ENCODE assay signal across 17 cellular contexts in genomic region chr5:103499236-103499635, GRCh38.
DNase-seq lines count a peak whose midpoint lies in the region; ATAC-seq and TF ChIP-seq lines count a peak whose summit lies in the region.
"Had no signal": no experiment of that assay in that cellular context is flagged by ENCODE, and none has a peak within 500 bp of the region (broad histone marks: within the 10 kb centered on the region; RNA-seq: fewer than 3 reads in every experiment).

No MANE protein-coding gene starts in this region.

- H3K9me3 ChIP-seq in iPS-18a (ENCODE audit: control insufficient read depth, low read depth, low read length) (no peaks in the 10 kb centered on the region), psoas muscle (peaks cover 4% of the 10 kb centered on the region), Caco-2 (no peaks in the 10 kb centered on the region)
- H3K9me3 ChIP-seq: SJCRH30 had no signal

- H3K9ac ChIP-seq in iPS-18a (ENCODE audit: low read length): no peak overlapping the region
- H3K9ac ChIP-seq: BLaER1 treated with 17β-estradiol and CSF1 and Interleukin-3, amounts not matched to agents 10 nM and 100 nM had no signal

- ATAC-seq in WTC11: peak; percentile 67
- no peak for ATAC-seq in psoas muscle

- H3K36me3 ChIP-seq in iPS-18a (ENCODE audit: control insufficient read depth, low read depth, low read length): no peaks in the 10 kb centered on the region
- H3K36me3 ChIP-seq in psoas muscle (ENCODE audit: insufficient read depth in 1 of 2, low read depth in 1 of 2): no peaks in the 10 kb centered on the region
- H3K36me3 ChIP-seq in Caco-2 (ENCODE audit: control insufficient read depth, insufficient read depth, low read length): no peaks in the 10 kb centered on the region
- H3K36me3 ChIP-seq: BLaER1 treated with 17β-estradiol and CSF1 and Interleukin-3, amounts not matched to agents 10 nM and 100 nM; SJCRH30 had no signal

- BruUV-seq in Caco-2 (replicated peaks; lab: Mats Ljungman, UMichigan): no TSS peak

- WGBS in psoas muscle, 3 donors: 33 to 56% (median 37%) methylated on average over 5 of the region's 5 CpGs

- H3K27ac Mint-ChIP-seq in WTC11 (peak overlapping the region; percentile 92), Caco-2 (ENCODE audit: unreplicated experiment) (no peak overlapping the region), glutamatergic neuron (ENCODE audit: unreplicated experiment) (no peak overlapping the region)
- H3K27ac Mint-ChIP-seq: IgD-negative memory B cell had no signal

- intact Hi-C loops in psoas muscle (cut with DNase I) (loop anchor here in 1 of 2 donors (1.0 kb wide), 1 partner anchor 63 kb away; the partner anchor contains the start of gene NUDT12), Caco-2 (cut with micrococcal nuclease; ENCODE audit: unreplicated experiment) (no loop called here)

- CTCF ChIA-PET in WTC11 (lab: Charles Lee) (interaction anchor here (0.6 to 2.3 kb wide), 6 partner anchors 13 to 275 kb away, joined by 3 to 25 read pairs (median 6); no protein-coding TSS in a partner anchor), Caco-2 (lab: Charles Lee) (interaction anchor here (0.8 kb wide), 1 partner anchor 20 kb away, joined by 3 read pairs; no protein-coding TSS in a partner anchor)

- TF ChIP-seq CTCF in WTC11 (IDR thresholded peaks at IDR 0.05) (no peak), psoas muscle (IDR thresholded peaks at IDR 0.05) (no peak), Caco-2 (IDR thresholded peaks at IDR 0.05; ENCODE audit: insufficient read depth in 1 of 2, low read depth in 1 of 2, low read length in 1 of 2, severe bottlenecking in 1 of 2, unreplicated experiment in 1 of 2) (no peak), glutamatergic neuron (IDR thresholded peaks at IDR 0.05; ENCODE audit: partially characterized antibody, unreplicated experiment) (no peak)

- peaks cover 49% of the 10 kb centered on the region for H3K4me1 Mint-ChIP-seq in WTC11
- no peaks in the 10 kb centered on the region for H3K4me1 Mint-ChIP-seq in Caco-2 (ENCODE audit: low read depth, unreplicated experiment)
- no peaks in the 10 kb centered on the region for H3K4me1 Mint-ChIP-seq in glutamatergic neuron (ENCODE audit: low read depth, unreplicated experiment)
- H3K4me1 Mint-ChIP-seq: IgD-negative memory B cell had no signal

- H3K27ac ChIP-seq in iPS-18a (ENCODE audit: low read length) (no peak overlapping the region), psoas muscle (peak overlapping the region; percentile 80)
- H3K27ac ChIP-seq: BLaER1 treated with 17β-estradiol and CSF1 and Interleukin-3, amounts not matched to agents 10 nM and 100 nM; RWPE1; SJCRH30 had no signal

- DNase-seq in NCI-H2107 treated with DMSO at 0.1 percent for 48 hours (lab: John Stamatoyannopoulos, UW; ENCODE audit: unreplicated experiment): peak; percentile 18
- DNase-seq in NCI-H2107 (lab: John Stamatoyannopoulos, UW): no peak
- no peak for DNase-seq in WTC11 (ENCODE audit: low spot score)
- DNase-seq in psoas muscle: no peak
- no peak for DNase-seq in HT-29 (ENCODE audit: low spot score)
- DNase-seq in Caco-2: no peak
- DNase-seq in glutamatergic neuron: no peak
- DNase-seq: DMS 273 treated with DMSO at 0.1 percent for 48 hours, NCI-H187 treated with DMSO at 0.1 percent for 48 hours, NCI-H226, NCI-H526 treated with DMSO at 0.1 percent for 48 hours, OCI-M1, SJCRH30 had no signal

- H3K4me1 ChIP-seq in iPS-18a (ENCODE audit: control insufficient read depth, low read depth, low read length) (peaks cover 26% of the 10 kb centered on the region), psoas muscle (peaks cover 25% of the 10 kb centered on the region), Caco-2 (no peaks in the 10 kb centered on the region)
- H3K4me1 ChIP-seq: SJCRH30 had no signal

- H3K9me3 Mint-ChIP-seq in WTC11 (no peaks in the 10 kb centered on the region), Caco-2 (ENCODE audit: unreplicated experiment) (no peaks in the 10 kb centered on the region), glutamatergic neuron (ENCODE audit: unreplicated experiment) (no peaks in the 10 kb centered on the region)

- POLR2A ChIA-PET in WTC11 (lab: Charles Lee): no interaction called here
- POLR2A ChIA-PET in Caco-2 (lab: Charles Lee): no interaction called here

- H3K4me3 Mint-ChIP-seq in WTC11 (peak overlapping the region; percentile 52), Caco-2 (ENCODE audit: unreplicated experiment) (no peak overlapping the region), glutamatergic neuron (ENCODE audit: unreplicated experiment) (no peak overlapping the region)
- H3K4me3 Mint-ChIP-seq: IgD-negative memory B cell had no signal

- H3K4me3 ChIP-seq in iPS-18a (ENCODE audit: low read length) (peak overlapping the region; percentile 31), psoas muscle (peak overlapping the region; percentile 40), Caco-2 (ENCODE audit: low read depth, low read length) (no peak overlapping the region)
- H3K4me3 ChIP-seq: BLaER1 treated with 17β-estradiol and CSF1 and Interleukin-3, amounts not matched to agents 10 nM and 100 nM; SJCRH30 had no signal

- H3K27me3 Mint-ChIP-seq in WTC11 (ENCODE audit: low read depth) (no peaks in the 10 kb centered on the region), Caco-2 (ENCODE audit: insufficient read depth, unreplicated experiment) (no peaks in the 10 kb centered on the region), glutamatergic neuron (ENCODE audit: unreplicated experiment) (no peaks in the 10 kb centered on the region)
- H3K27me3 Mint-ChIP-seq: IgD-negative memory B cell had no signal

- no peaks in the 10 kb centered on the region for H3K27me3 ChIP-seq in iPS-18a (ENCODE audit: control insufficient read depth, insufficient read depth, low read length)
- H3K27me3 ChIP-seq in psoas muscle (ENCODE audit: insufficient read depth in 3 of 3, low read length in 2 of 3): no peaks in the 10 kb centered on the region
- H3K27me3 ChIP-seq in Caco-2 (replicated peaks; ENCODE audit: control insufficient read depth, insufficient read depth, low read length): no peaks in the 10 kb centered on the region
- H3K27me3 ChIP-seq: BLaER1 treated with 17β-estradiol and CSF1 and Interleukin-3, amounts not matched to agents 10 nM and 100 nM; SJCRH30 had no signal

- H3K36me3 Mint-ChIP-seq in WTC11 (no peaks in the 10 kb centered on the region), Caco-2 (ENCODE audit: insufficient read depth, unreplicated experiment) (no peaks in the 10 kb centered on the region), glutamatergic neuron (ENCODE audit: unreplicated experiment) (no peaks in the 10 kb centered on the region)
- H3K36me3 Mint-ChIP-seq: IgD-negative memory B cell had no signal

TF ChIP-seq in WTC11, 78 proteins besides CTCF, POLR2A, EP300 and RAD21 (continues in another document):
- TF ChIP-seq FOXP1 (CRISPR knock-in tag; IDR thresholded peaks at IDR 0.05; ENCODE audit: borderline replicate concordance) (no peak), ZNF219 (CRISPR knock-in tag; IDR thresholded peaks at IDR 0.05; ENCODE audit: borderline replicate concordance) (no peak), ZNF416 (CRISPR knock-in tag; IDR thresholded peaks at IDR 0.05) (no peak), ETV6 (CRISPR knock-in tag; IDR thresholded peaks at IDR 0.05) (no peak), NR2C2 (CRISPR knock-in tag; IDR thresholded peaks at IDR 0.05) (no peak), ZBTB21 (CRISPR knock-in tag; IDR thresholded peaks at IDR 0.05; ENCODE audit: borderline replicate concordance) (no peak), SMAD4 (CRISPR knock-in tag; IDR thresholded peaks at IDR 0.05) (no peak), OVOL2 (CRISPR knock-in tag; IDR thresholded peaks at IDR 0.05; ENCODE audit: borderline replicate concordance) (no peak), JUN (CRISPR knock-in tag; IDR thresholded peaks at IDR 0.05) (no peak), ARID4B (CRISPR knock-in tag; IDR thresholded peaks at IDR 0.05; ENCODE audit: borderline replicate concordance) (no peak), ZBTB43 (CRISPR knock-in tag; IDR thresholded peaks at IDR 0.05) (no peak)
